ENCODE assay signal across 8 cellular contexts in the genomic region with DNA sequence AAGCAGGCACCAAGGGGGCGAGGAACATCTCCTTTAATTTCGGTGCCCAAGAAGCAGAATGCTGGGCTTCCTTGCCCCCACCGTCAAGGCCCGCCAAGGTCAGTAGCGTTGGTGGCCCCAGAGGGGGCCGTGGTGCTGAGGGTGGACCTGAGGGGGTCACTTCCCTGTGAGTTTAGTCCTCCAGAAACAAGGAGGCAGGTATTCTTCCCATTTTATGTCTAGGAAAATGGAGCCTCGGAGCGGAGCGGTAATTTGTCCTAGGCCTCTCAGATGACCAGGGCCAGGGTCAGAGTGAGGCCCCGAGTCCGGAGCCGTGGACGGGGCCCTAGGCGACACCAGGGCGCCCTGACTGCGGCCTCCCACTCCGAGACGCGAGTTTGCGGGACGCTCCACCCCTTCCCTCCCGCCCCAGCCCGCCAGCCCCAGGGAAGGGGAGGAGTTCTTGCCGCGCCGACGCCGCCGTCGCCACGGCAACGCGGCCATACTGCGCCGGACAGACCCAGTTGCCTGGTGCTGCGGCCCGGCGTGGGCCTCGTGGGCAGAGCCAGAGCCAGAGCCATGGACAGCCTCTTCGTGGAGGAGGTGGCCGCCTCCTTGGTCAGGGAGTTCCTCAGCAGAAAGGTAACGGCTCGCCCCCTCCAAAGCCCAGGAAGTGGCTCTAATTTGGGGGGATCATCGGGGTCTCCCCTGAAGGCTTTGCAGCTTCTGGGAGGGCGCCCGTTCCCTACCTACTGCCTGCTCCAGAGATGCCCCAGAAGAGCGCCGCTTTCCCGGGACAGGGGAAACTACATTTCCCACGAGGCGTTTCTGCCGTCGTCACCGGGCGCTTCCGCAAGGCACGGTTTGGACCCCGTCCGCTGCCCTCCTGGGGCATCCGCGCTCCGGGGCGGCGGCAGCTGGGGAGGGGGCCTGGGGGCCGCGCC. TPM values are rescaled to one million over a fixed set of nuclear protein-coding genes. Genes with fewer than 3 reads are reported as not detected.
DNase-seq lines count a peak whose midpoint lies in the region; ATAC-seq and TF ChIP-seq lines count a peak whose summit lies in the region.

A gene (plus strand): TSS at position 482 of the 923 bp plus-strand sequence. CDS start 77 bp downstream, at position 559.

- intact Hi-C loops in CD8-positive, alpha-beta T cell (cut with DNase I, micrococcal nuclease), result loop anchor here in 1 of 2 experiments (2.0 to 5.0 kb wide), 2 partner anchors 44 to 742 kb away; a partner anchor contains a TSS

- TF ChIP-seq CTCF in CD8-positive, alpha-beta T cell (IDR thresholded peaks at IDR 0.05), result no peak
- no peak for TF ChIP-seq CTCF in nephron (IDR thresholded peaks at IDR 0.05; ENCODE audit: unreplicated experiment in 3 of 3)

- H3K4me3 ChIP-seq in CD8-positive, alpha-beta T cell (ENCODE audit: low read depth, low read length), result peak within 1 kb of the TSS; percentile 78

- H3K4me1 Mint-ChIP-seq in CD8-positive, alpha-beta T cell (ENCODE audit: low read depth), result peaks cover 6% of the 10 kb centered on the region
- H3K4me1 Mint-ChIP-seq in nephron, result peaks cover 19% of the 10 kb centered on the region
- peaks cover 12% of the 10 kb centered on the region for H3K4me1 Mint-ChIP-seq in stimulated activated naive CD8-positive, alpha-beta T cell treated with anti-CD3 and anti-CD28 coated beads, Interleukin-15, Interleukin-2, amounts not matched to agents 100 ng/mL and 50 ng/mL, for 24 hours (ENCODE audit: low read depth)

- H3K9me3 Mint-ChIP-seq in CD8-positive, alpha-beta T cell, result no peaks in the 10 kb centered on the region
- no peaks in the 10 kb centered on the region for H3K9me3 Mint-ChIP-seq in nephron
- H3K9me3 Mint-ChIP-seq in stimulated activated naive CD8-positive, alpha-beta T cell treated with anti-CD3 and anti-CD28 coated beads, Interleukin-15, Interleukin-2, amounts not matched to agents 100 ng/mL and 50 ng/mL, for 24 hours, result no peaks in the 10 kb centered on the region

- peak within 1 kb of the TSS; percentile 84 for H3K27ac Mint-ChIP-seq in CD8-positive, alpha-beta T cell
- peak within 1 kb of the TSS; percentile 55 to 83 (median 69) for H3K27ac Mint-ChIP-seq in nephron
- peak within 1 kb of the TSS; percentile 60 for H3K27ac Mint-ChIP-seq in stimulated activated naive CD8-positive, alpha-beta T cell treated with anti-CD3 and anti-CD28 coated beads, Interleukin-15, Interleukin-2, amounts not matched to agents 100 ng/mL and 50 ng/mL, for 24 hours

- CTCF ChIA-PET in CD8-positive, alpha-beta T cell (lab: Charles Lee), result interaction anchor here (1.0 to 1.3 kb wide), 3 partner anchors 31 to 44 kb away, joined by 3 to 4 read pairs (median 3); no protein-coding TSS in a partner anchor

- POLR2A ChIA-PET in CD8-positive, alpha-beta T cell (lab: Charles Lee), result no interaction called here

- no peaks in the 10 kb centered on the region for H3K27me3 Mint-ChIP-seq in CD8-positive, alpha-beta T cell (ENCODE audit: low read depth)
- H3K27me3 Mint-ChIP-seq in nephron (ENCODE audit: low read depth), result peaks cover 6% of the 10 kb centered on the region
- H3K27me3 Mint-ChIP-seq in stimulated activated naive CD8-positive, alpha-beta T cell treated with anti-CD3 and anti-CD28 coated beads, Interleukin-15, Interleukin-2, amounts not matched to agents 100 ng/mL and 50 ng/mL, for 24 hours, result no peaks in the 10 kb centered on the region

- peak; percentile 89 for ATAC-seq in CD8-positive, alpha-beta T cell
- peak; percentile 79 for ATAC-seq in GM21367 (IDR thresholded peaks at IDR 0.05; ENCODE audit: unreplicated experiment)

- peaks cover 2% of the 10 kb centered on the region for H3K36me3 Mint-ChIP-seq in CD8-positive, alpha-beta T cell
- H3K36me3 Mint-ChIP-seq in nephron (ENCODE audit: low read depth), result no peaks in the 10 kb centered on the region
- H3K36me3 Mint-ChIP-seq in stimulated activated naive CD8-positive, alpha-beta T cell treated with anti-CD3 and anti-CD28 coated beads, Interleukin-15, Interleukin-2, amounts not matched to agents 100 ng/mL and 50 ng/mL, for 24 hours (ENCODE audit: low read depth), result no peaks in the 10 kb centered on the region

- H3K9me3 ChIP-seq in CD8-positive, alpha-beta T cell (ENCODE audit: low read length), result no peaks in the 10 kb centered on the region

- H3K4me1 ChIP-seq in CD8-positive, alpha-beta T cell (ENCODE audit: insufficient read depth, low read length), result peaks cover 4% of the 10 kb centered on the region

- H3K4me3 Mint-ChIP-seq in CD8-positive, alpha-beta T cell, result peak within 1 kb of the TSS; percentile 89
- peak within 1 kb of the TSS; percentile 71 to 93 (median 93) for H3K4me3 Mint-ChIP-seq in nephron
- peak within 1 kb of the TSS; percentile 82 for H3K4me3 Mint-ChIP-seq in stimulated activated naive CD8-positive, alpha-beta T cell treated with anti-CD3 and anti-CD28 coated beads, Interleukin-15, Interleukin-2, amounts not matched to agents 100 ng/mL and 50 ng/mL, for 24 hours

- no peaks in the 10 kb centered on the region for H3K36me3 ChIP-seq in CD8-positive, alpha-beta T cell (ENCODE audit: insufficient read depth, low read length)

- no peaks in the 10 kb centered on the region for H3K27me3 ChIP-seq in CD8-positive, alpha-beta T cell (ENCODE audit: insufficient read depth, low read length)

- H3K27ac ChIP-seq in CD8-positive, alpha-beta T cell (ENCODE audit: low read depth, low read length), result peak within 1 kb of the TSS; percentile 59

- peak; percentile 40 to 78 (median 51) for DNase-seq in CD8-positive, alpha-beta T cell
- DNase-seq in HUDEP-2 (lab: John Stamatoyannopoulos, UW; ENCODE audit: unreplicated experiment in 76 of 76), result peak in 68 of 76 experiments; percentile 5 to 83 (median 54)
- DNase-seq in RPMI7951 (ENCODE audit: low read depth), result peak; percentile 91
- DNase-seq in activated gamma-delta T cell (lab: John Stamatoyannopoulos, UW), result peak; percentile 43
- DNase-seq in fibroblast of the conjunctiva (ENCODE audit: low read depth), result peak; percentile 75

RNA-seq across cellular contexts. Expression of the gene that starts here (rescaled TPM):
- total RNA-seq in CD8-positive, alpha-beta T cell, result under 1 TPM; 0.33 to 0.46 TPM
- 26.4 and 27.0 TPM in 2 replicates for total RNA-seq in RPMI7951 (2014; rRNA removed; shearing (Covaris generic))

Comparison
In these comparisons a context has a peak if more than half of its experiments do, and no peak if none do; other contexts are left out.
1. Peak in every context shown above with its lines: DNase-seq, ATAC-seq, H3K4me3 ChIP-seq and H3K27ac ChIP-seq.
2. RNA of the gene that starts here (total RNA-seq): 26.4 to 27.0 TPM in RPMI7951; 0.33 to 0.46 TPM in CD8-positive, alpha-beta T cell; every median in the first group is over 10 times any median in the second.
3. Peak in DNase-seq, ATAC-seq, H3K4me3 ChIP-seq and H3K27ac ChIP-seq in CD8-positive, alpha-beta T cell; RNA of the gene not detected or under 1 TPM.